1 cellular context compared by ENCODE assay signal in the genomic region with DNA sequence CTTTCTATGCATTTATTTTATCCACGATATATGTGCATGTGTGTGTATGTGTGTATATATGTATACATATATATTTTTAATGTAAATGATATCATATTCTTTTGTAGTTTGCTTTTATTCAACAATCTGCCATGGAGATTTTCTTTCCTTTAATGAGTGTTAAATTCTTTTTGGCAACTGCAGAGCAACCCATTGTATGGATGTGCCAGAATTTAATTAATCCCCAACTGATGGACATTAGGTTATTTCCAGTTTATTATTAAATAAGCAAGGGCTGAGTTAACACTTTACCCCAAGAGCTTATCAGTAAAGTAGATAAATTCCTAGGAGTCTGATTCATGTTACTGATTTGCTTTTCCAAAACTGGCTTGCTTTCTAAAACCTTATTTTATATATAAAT.
TF ChIP-seq lines count a peak whose summit lies in the region.

No MANE protein-coding gene starts in this region.

TF ChIP-seq in HepG2, 621 proteins besides CTCF, POLR2A, EP300 and RAD21 (continued from another document):
- TF ChIP-seq, protein P1, sequence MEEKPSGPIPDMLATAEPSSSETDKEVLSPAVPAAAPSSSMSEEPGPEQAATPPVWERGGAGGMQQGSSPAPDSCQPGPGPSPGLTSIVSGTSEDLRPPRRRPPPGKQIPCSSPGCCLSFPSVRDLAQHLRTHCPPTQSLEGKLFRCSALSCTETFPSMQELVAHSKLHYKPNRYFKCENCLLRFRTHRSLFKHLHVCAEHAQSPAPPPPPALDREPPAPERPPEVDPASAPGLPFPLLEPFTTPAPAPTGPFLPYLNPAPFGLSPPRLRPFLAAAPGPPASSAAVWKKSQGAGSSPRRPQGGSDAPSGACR (CRISPR knock-in tag; IDR thresholded peaks at IDR 0.05): no peak
- TF ChIP-seq ZNF777 (CRISPR knock-in tag; IDR thresholded peaks at IDR 0.05): no peak
- no peak for TF ChIP-seq ATM (IDR thresholded peaks at IDR 0.05; ENCODE audit: borderline replicate concordance)
- TF ChIP-seq ZNF101 (CRISPR knock-in tag; IDR thresholded peaks at IDR 0.05; ENCODE audit: borderline replicate concordance, low read depth): no peak
- no peak for TF ChIP-seq THAP7 (CRISPR knock-in tag; IDR thresholded peaks at IDR 0.05)
- no peak for TF ChIP-seq HNF4G (IDR thresholded peaks at IDR 0.05; ENCODE audit: borderline replicate concordance, low read depth, low read length)
- no peak for TF ChIP-seq HNF4G (CRISPR knock-in tag; IDR thresholded peaks at IDR 0.05; ENCODE audit: borderline replicate concordance, low read depth)
- TF ChIP-seq HES4 (CRISPR knock-in tag; IDR thresholded peaks at IDR 0.05; ENCODE audit: borderline replicate concordance): no peak
- TF ChIP-seq TAF15 (IDR thresholded peaks at IDR 0.05; ENCODE audit: low read depth, low read length, poor library complexity, severe bottlenecking): no peak
- no peak for TF ChIP-seq ZNF619 (CRISPR knock-in tag; IDR thresholded peaks at IDR 0.05)
- no peak for TF ChIP-seq ZNF296 (CRISPR knock-in tag; conservative IDR thresholded peaks at IDR 0.05)
- no peak for TF ChIP-seq ZNF230 (CRISPR knock-in tag; IDR thresholded peaks at IDR 0.05)
- no peak for TF ChIP-seq ZNF562 (CRISPR knock-in tag; IDR thresholded peaks at IDR 0.05; ENCODE audit: borderline replicate concordance)
- no peak for TF ChIP-seq ZNF12 (CRISPR knock-in tag; IDR thresholded peaks at IDR 0.05)
- no peak for TF ChIP-seq ZFP36L2 (CRISPR knock-in tag; IDR thresholded peaks at IDR 0.05)
- TF ChIP-seq KAT7 (CRISPR knock-in tag; IDR thresholded peaks at IDR 0.05; ENCODE audit: borderline replicate concordance): no peak
- no peak for TF ChIP-seq ZNF670 (CRISPR knock-in tag; IDR thresholded peaks at IDR 0.05; ENCODE audit: borderline replicate concordance)
- TF ChIP-seq ZNF737 (CRISPR knock-in tag; IDR thresholded peaks at IDR 0.05; ENCODE audit: borderline replicate concordance): no peak
- TF ChIP-seq MZF1 (CRISPR knock-in tag; IDR thresholded peaks at IDR 0.05; ENCODE audit: borderline replicate concordance): no peak
- TF ChIP-seq ZNF773 (CRISPR knock-in tag; IDR thresholded peaks at IDR 0.05; ENCODE audit: borderline replicate concordance): no peak
